Comparison of ENCODE assay signal across 33 cellular contexts in genomic region chr1:15343099-15343498, GRCh38.
DNase-seq lines count a peak whose midpoint lies in the region; ATAC-seq and TF ChIP-seq lines count a peak whose summit lies in the region.
"Had no signal": no experiment of that assay in that cellular context is flagged by ENCODE, and none has a peak within 500 bp of the region (broad histone marks: within the 10 kb centered on the region; RNA-seq: fewer than 3 reads in every experiment).

No MANE protein-coding gene starts in this region.

- H3K36me3 ChIP-seq in osteoblast (ENCODE audit: insufficient read depth, low read length): no peaks in the 10 kb centered on the region
- no peaks in the 10 kb centered on the region for H3K36me3 ChIP-seq in vagina
- H3K36me3 ChIP-seq: BE2C, cardiac muscle cell, neutrophil, WERI-Rb-1 had no signal

- H3K79me2 ChIP-seq in osteoblast (ENCODE audit: insufficient read depth, low read length): no peaks in the 10 kb centered on the region

- H3K27me3 ChIP-seq in osteoblast (ENCODE audit: insufficient read depth, low read length) (no peaks in the 10 kb centered on the region), vagina (no peaks in the 10 kb centered on the region)
- H3K27me3 ChIP-seq: BE2C, cardiac muscle cell had no signal

- H3K4me3 ChIP-seq in osteoblast (ENCODE audit: insufficient read depth, low read length) (no peak overlapping the region), vagina (peak overlapping the region in 1 of 2 donors; percentile 2)
- H3K4me3 ChIP-seq: cardiac muscle cell had no signal

- peaks cover 20% of the 10 kb centered on the region for H3K27me3 Mint-ChIP-seq in activated naive CD8-positive, alpha-beta T cell treated with anti-CD3 and anti-CD28 coated beads, Interleukin-2, amount 10 ng/mL, durations not matched to agents 7 days and 5 days
- H3K27me3 Mint-ChIP-seq in activated naive CD8-positive, alpha-beta T cell treated with anti-CD3 and anti-CD28 coated beads for 36 hours: peaks cover 59% of the 10 kb centered on the region
- H3K27me3 Mint-ChIP-seq in effector memory CD8-positive, alpha-beta T cell: no peaks in the 10 kb centered on the region

- H3K36me3 Mint-ChIP-seq in activated naive CD8-positive, alpha-beta T cell treated with anti-CD3 and anti-CD28 coated beads, Interleukin-2, amount 10 ng/mL, durations not matched to agents 7 days and 5 days: no peaks in the 10 kb centered on the region
- no peaks in the 10 kb centered on the region for H3K36me3 Mint-ChIP-seq in activated naive CD8-positive, alpha-beta T cell treated with anti-CD3 and anti-CD28 coated beads for 36 hours
- peaks cover 2% of the 10 kb centered on the region for H3K36me3 Mint-ChIP-seq in effector memory CD8-positive, alpha-beta T cell (ENCODE audit: insufficient read depth)
- H3K36me3 Mint-ChIP-seq: activated naive CD8-positive, alpha-beta T cell had no signal

- no peaks in the 10 kb centered on the region for H3K9me3 Mint-ChIP-seq in activated naive CD8-positive, alpha-beta T cell treated with anti-CD3 and anti-CD28 coated beads, Interleukin-2, amount 10 ng/mL, durations not matched to agents 7 days and 5 days
- no peaks in the 10 kb centered on the region for H3K9me3 Mint-ChIP-seq in activated naive CD8-positive, alpha-beta T cell treated with anti-CD3 and anti-CD28 coated beads for 36 hours
- peaks cover 2 to 8% of the 10 kb centered on the region in 2 donors for H3K9me3 Mint-ChIP-seq in effector memory CD8-positive, alpha-beta T cell
- H3K9me3 Mint-ChIP-seq: activated CD4-positive, alpha-beta T cell treated with anti-CD3 and anti-CD28 coated beads, Interleukin-2, amount 10 ng/mL, durations not matched to agents 7 days and 5 days; activated T-helper 17 cell treated with anti-CD3 and anti-CD28 coated beads, Interleukin-2, amount 50 U/mL, for 72 hours; type B pancreatic cell had no signal

- intact Hi-C loops in vagina (cut with DNase I): no loop called here

- peak overlapping the region; percentile 63 for H3K4me3 Mint-ChIP-seq in activated naive CD8-positive, alpha-beta T cell treated with anti-CD3 and anti-CD28 coated beads, Interleukin-2, amount 10 ng/mL, durations not matched to agents 7 days and 5 days
- no peak overlapping the region for H3K4me3 Mint-ChIP-seq in activated naive CD8-positive, alpha-beta T cell treated with anti-CD3 and anti-CD28 coated beads for 36 hours
- H3K4me3 Mint-ChIP-seq in effector memory CD8-positive, alpha-beta T cell: peak overlapping the region; percentile 74 to 82
- H3K4me3 Mint-ChIP-seq: activated naive CD8-positive, alpha-beta T cell; type B pancreatic cell had no signal

- POLR2A ChIA-PET in activated naive CD8-positive, alpha-beta T cell treated with anti-CD3 and anti-CD28 coated beads, Interleukin-2, amount 10 ng/mL, durations not matched to agents 7 days and 5 days (lab: Charles Lee): interaction anchor here (1.7 kb wide), 1 partner anchor 66 kb away, joined by 6 read pairs; the partner anchor contains the start of gene EFHD2

- peak overlapping the region; percentile 62 for H3K27ac Mint-ChIP-seq in activated naive CD8-positive, alpha-beta T cell treated with anti-CD3 and anti-CD28 coated beads, Interleukin-2, amount 10 ng/mL, durations not matched to agents 7 days and 5 days
- H3K27ac Mint-ChIP-seq in activated naive CD8-positive, alpha-beta T cell treated with anti-CD3 and anti-CD28 coated beads for 36 hours: no peak overlapping the region
- peak overlapping the region; percentile 90 to 94 for H3K27ac Mint-ChIP-seq in effector memory CD8-positive, alpha-beta T cell
- H3K27ac Mint-ChIP-seq: activated naive CD8-positive, alpha-beta T cell; activated T-helper 17 cell treated with anti-CD3 and anti-CD28 coated beads, Interleukin-2, amount 50 U/mL, for 72 hours; progenitor cell of endocrine pancreas had no signal

- no peak for DNase-seq in activated naive CD8-positive, alpha-beta T cell treated with anti-CD3 and anti-CD28 coated beads, Interleukin-2, amount 10 ng/mL, durations not matched to agents 7 days and 5 days
- no peak for DNase-seq in activated naive CD8-positive, alpha-beta T cell treated with anti-CD3 and anti-CD28 coated beads for 36 hours
- DNase-seq in effector memory CD8-positive, alpha-beta T cell: no peak
- DNase-seq in osteoblast (ENCODE audit: insufficient read length, low spot score, missing footprints): peak; percentile 38
- DNase-seq in vagina (ENCODE audit: extremely low spot score in 2 of 2): no peak
- DNase-seq in DMS 273 (lab: John Stamatoyannopoulos, UW; ENCODE audit: unreplicated experiment): no peak
- no peak for DNase-seq in NCI-H2196 treated with DMSO at 0.1 percent for 48 hours (lab: John Stamatoyannopoulos, UW; ENCODE audit: unreplicated experiment)
- DNase-seq in NCI-H2171 treated with DMSO at 0.1 percent for 48 hours (lab: John Stamatoyannopoulos, UW): no peak
- DNase-seq: activated CD4-positive, alpha-beta T cell treated with anti-CD3 and anti-CD28 coated beads, Interleukin-2, amount 10 ng/mL, durations not matched to agents 7 days and 5 days; activated CD8-positive, alpha-beta memory T cell treated with anti-CD3 and anti-CD28 coated beads, Interleukin-2, amount 50 U/mL, for 4 hours; BE2C; cortex of kidney; erythroblast; glutamatergic neuron; H7; mesenchymal stem cell; MM.1S; NCI-H1930; NCI-H69; stimulated activated CD4-positive, alpha-beta T cell treated with anti-CD3 and anti-CD28 coated beads, Interleukin-12 subunit alpha, Interleukin-12 subunit beta, amount 100 ng/mL, for 4 hours; stimulated activated CD4-positive, alpha-beta T cell treated with anti-CD3 and anti-CD28 coated beads, Interleukin-2, amount 100 ng/mL, for 48 hours; T1000; WERI-Rb-1 had no signal

- H3K4me1 Mint-ChIP-seq in activated naive CD8-positive, alpha-beta T cell treated with anti-CD3 and anti-CD28 coated beads, Interleukin-2, amount 10 ng/mL, durations not matched to agents 7 days and 5 days: peaks cover 55% of the 10 kb centered on the region
- H3K4me1 Mint-ChIP-seq in activated naive CD8-positive, alpha-beta T cell treated with anti-CD3 and anti-CD28 coated beads for 36 hours: peaks cover 30% of the 10 kb centered on the region
- H3K4me1 Mint-ChIP-seq in effector memory CD8-positive, alpha-beta T cell (ENCODE audit: low read depth in 2 of 2): peaks cover 65 to 77% of the 10 kb centered on the region in 2 donors

- H2AFZ ChIP-seq in osteoblast (ENCODE audit: low read length): no peak overlapping the region

- no peak for TF ChIP-seq CTCF in osteoblast (IDR thresholded peaks at IDR 0.05; ENCODE audit: extremely low read depth, low read depth, low read length)
- TF ChIP-seq CTCF in vagina (IDR thresholded peaks at IDR 0.05): no peak

- no peak overlapping the region for H3K27ac ChIP-seq in osteoblast (ENCODE audit: low read depth, low read length)
- peak overlapping the region; percentile 69 for H3K27ac ChIP-seq in vagina
- H3K27ac ChIP-seq: cardiac muscle cell, HL-60, KMS-11, neutrophil, WERI-Rb-1 had no signal

- TF ChIP-seq POLR2A in vagina (IDR thresholded peaks at IDR 0.05): no peak

- H3K4me2 ChIP-seq in osteoblast (ENCODE audit: insufficient read depth, low read length): no peak overlapping the region
- H3K4me2 ChIP-seq: KMS-11 had no signal

- peaks cover 24% of the 10 kb centered on the region for H3K4me1 ChIP-seq in osteoblast (ENCODE audit: insufficient read depth, low read length)
- peaks cover 33% of the 10 kb centered on the region for H3K4me1 ChIP-seq in vagina
- H3K4me1 ChIP-seq: BE2C had no signal

- peaks cover 1% of the 10 kb centered on the region for H3K9me3 ChIP-seq in osteoblast (ENCODE audit: low read depth, low read length)
- no peaks in the 10 kb centered on the region for H3K9me3 ChIP-seq in vagina
- H3K9me3 ChIP-seq: BE2C, neutrophil had no signal

- no peaks in the 10 kb centered on the region for H4K20me1 ChIP-seq in osteoblast (ENCODE audit: insufficient read depth, low read length)

- ATAC-seq in activated naive CD8-positive, alpha-beta T cell treated with anti-CD3 and anti-CD28 coated beads, Interleukin-2, amount 10 ng/mL, durations not matched to agents 7 days and 5 days (ENCODE audit: low read depth): no peak
- ATAC-seq in effector memory CD8-positive, alpha-beta T cell (replicated peaks): no peak
- ATAC-seq: activated T-helper 17 cell treated with anti-CD3 and anti-CD28 coated beads, Interleukin-2, amount 50 U/mL, for 72 hours; left lobe of liver; Panc1 had no signal
